In the genomic region with DNA sequence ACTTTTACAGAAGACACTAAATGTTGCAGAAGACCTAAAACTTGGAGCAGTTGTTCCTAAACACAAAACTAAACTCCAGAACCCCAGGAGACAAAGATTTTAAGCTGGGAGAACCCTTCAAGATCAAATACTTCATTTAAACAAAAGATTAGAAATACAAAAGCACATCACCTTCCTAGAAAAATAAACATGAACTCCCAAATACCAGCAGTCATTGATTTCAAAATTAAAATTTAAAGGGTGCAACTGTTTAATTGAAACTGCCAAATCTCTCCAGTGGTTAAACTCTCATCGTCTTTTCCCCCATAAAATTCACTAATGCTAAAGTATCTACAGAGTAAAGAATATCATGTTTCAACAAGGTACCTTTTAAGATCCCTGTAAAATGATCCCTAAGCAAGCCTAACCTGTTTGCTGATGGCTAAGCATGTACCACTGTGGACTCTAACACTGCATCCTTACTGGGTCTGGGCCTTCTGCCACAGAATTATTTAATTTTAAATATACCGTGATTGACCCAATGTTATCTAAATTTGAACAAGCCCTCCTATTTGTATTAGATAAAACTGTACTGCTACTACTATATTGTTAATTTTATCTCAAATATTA, we compare ENCODE assay signal across 25 cellular contexts. TPM values are rescaled to one million over a fixed set of nuclear protein-coding genes. Genes with fewer than 3 reads are reported as not detected.
DNase-seq lines count a peak whose midpoint lies in the region; ATAC-seq, FAIRE-seq and TF ChIP-seq lines count a peak whose summit lies in the region.
"Had no signal": no experiment of that assay in that cellular context is flagged by ENCODE, and none has a peak within 500 bp of the region (broad histone marks: within the 10 kb centered on the region; RNA-seq: fewer than 3 reads in every experiment).

No MANE protein-coding gene starts in this region.

- DNase-seq in NCI-H146 (lab: John Stamatoyannopoulos, UW) (peak; percentile 45), NCI-H146 treated with DMSO at 0.1 percent for 48 hours (lab: John Stamatoyannopoulos, UW; ENCODE audit: unreplicated experiment) (no peak), WTC11 (ENCODE audit: low spot score) (no peak), pancreas (no peak)
- DNase-seq in activated CD4-positive, alpha-beta T cell treated with anti-CD3 and anti-CD28 coated beads, Interleukin-2, amount 50 U/mL, for 1 hour, result no peak
- DNase-seq in activated CD4-positive, alpha-beta memory T cell treated with anti-CD3 and anti-CD28 coated beads for 36 hours, result no peak
- DNase-seq: activated B cell treated with CpG ODN at 0.5 μM for 24 hours; activated CD4-positive, alpha-beta memory T cell treated with anti-CD3 and anti-CD28 coated beads, Interleukin-2, amount 10 ng/mL, durations not matched to agents 7 days and 5 days; activated effector memory CD4-positive, alpha-beta T cell treated with Interleukin-2 at 50 U/mL for 16 hours; activated naive CD8-positive, alpha-beta T cell treated with anti-CD3 and anti-CD28 coated beads, Interleukin-2, amount 10 ng/mL, durations not matched to agents 7 days and 5 days; AML-193; DND-41; Kasumi-1; NCI-H1105; NCI-H2081 treated with DMSO at 0.1 percent for 48 hours; NCI-H774; SHP77 treated with DMSO at 0.1 percent for 48 hours; SW 1271; T1000; upper lobe of left lung had no signal

- peak overlapping the region; percentile 83; the same call in 1 of the 2 replicates for H3K27ac Mint-ChIP-seq in WTC11
- H3K27ac Mint-ChIP-seq in activated CD4-positive, alpha-beta memory T cell treated with anti-CD3 and anti-CD28 coated beads for 36 hours, result no peak overlapping the region
- H3K27ac Mint-ChIP-seq: activated B cell treated with CpG ODN at 0.5 μM for 24 hours; activated CD4-positive, alpha-beta memory T cell treated with anti-CD3 and anti-CD28 coated beads, Interleukin-2, amount 10 ng/mL, durations not matched to agents 7 days and 5 days; activated naive CD8-positive, alpha-beta T cell treated with anti-CD3 and anti-CD28 coated beads, Interleukin-2, amount 10 ng/mL, durations not matched to agents 7 days and 5 days had no signal

- WGBS in pancreas, 2 donors, result 25 to 29% methylated on average over 2 of the region's 2 CpGs

- no peak for TF ChIP-seq CTCF in WTC11 (IDR thresholded peaks at IDR 0.05)
- no peak for TF ChIP-seq CTCF in pancreas (IDR thresholded peaks at IDR 0.05)

- H3K4me3 Mint-ChIP-seq in WTC11, result no peak overlapping the region
- no peak overlapping the region for H3K4me3 Mint-ChIP-seq in activated CD4-positive, alpha-beta memory T cell treated with anti-CD3 and anti-CD28 coated beads for 36 hours
- H3K4me3 Mint-ChIP-seq: activated B cell treated with CpG ODN at 0.5 μM for 24 hours; activated CD4-positive, alpha-beta memory T cell treated with anti-CD3 and anti-CD28 coated beads, Interleukin-2, amount 10 ng/mL, durations not matched to agents 7 days and 5 days; activated naive CD8-positive, alpha-beta T cell treated with anti-CD3 and anti-CD28 coated beads, Interleukin-2, amount 10 ng/mL, durations not matched to agents 7 days and 5 days; central memory CD8-positive, alpha-beta T cell had no signal

- H3K4me1 ChIP-seq in pancreas, result peaks cover 5 to 60% (median 27%) of the 10 kb centered on the region in 3 donors

- intact Hi-C loops in pancreas (cut with DNase I), result no loop called here
- intact Hi-C loops in activated CD4-positive, alpha-beta memory T cell treated with anti-CD3 and anti-CD28 coated beads for 36 hours (cut with micrococcal nuclease), result no loop called here

- no peaks in the 10 kb centered on the region for H3K9me3 Mint-ChIP-seq in WTC11
- no peaks in the 10 kb centered on the region for H3K9me3 Mint-ChIP-seq in activated CD4-positive, alpha-beta memory T cell treated with anti-CD3 and anti-CD28 coated beads for 36 hours
- H3K9me3 Mint-ChIP-seq: activated CD4-positive, alpha-beta memory T cell treated with anti-CD3 and anti-CD28 coated beads, Interleukin-2, amount 10 ng/mL, durations not matched to agents 7 days and 5 days; activated naive CD8-positive, alpha-beta T cell treated with anti-CD3 and anti-CD28 coated beads, Interleukin-2, amount 10 ng/mL, durations not matched to agents 7 days and 5 days; central memory CD8-positive, alpha-beta T cell had no signal

- H3K4me1 Mint-ChIP-seq in WTC11, result peaks cover 59% of the 10 kb centered on the region
- H3K4me1 Mint-ChIP-seq in activated CD4-positive, alpha-beta memory T cell treated with anti-CD3 and anti-CD28 coated beads for 36 hours (ENCODE audit: low read depth), result no peaks in the 10 kb centered on the region
- H3K4me1 Mint-ChIP-seq: activated B cell treated with CpG ODN at 0.5 μM for 24 hours; activated CD4-positive, alpha-beta memory T cell treated with anti-CD3 and anti-CD28 coated beads, Interleukin-2, amount 10 ng/mL, durations not matched to agents 7 days and 5 days; activated naive CD8-positive, alpha-beta T cell treated with anti-CD3 and anti-CD28 coated beads, Interleukin-2, amount 10 ng/mL, durations not matched to agents 7 days and 5 days; central memory CD8-positive, alpha-beta T cell had no signal

- H3K36me3 Mint-ChIP-seq in WTC11, result no peaks in the 10 kb centered on the region
- no peaks in the 10 kb centered on the region for H3K36me3 Mint-ChIP-seq in activated CD4-positive, alpha-beta memory T cell treated with anti-CD3 and anti-CD28 coated beads for 36 hours
- H3K36me3 Mint-ChIP-seq: activated naive CD8-positive, alpha-beta T cell treated with anti-CD3 and anti-CD28 coated beads, Interleukin-2, amount 10 ng/mL, durations not matched to agents 7 days and 5 days had no signal

- no peak for FAIRE-seq in pancreas (lab: Jason Lieb, UNC)

- peak; percentile 60; the same call in 1 of the 2 replicates for ATAC-seq in WTC11
- ATAC-seq in pancreas, result peak in 3 of 4 donors; percentile 48 to 73 (median 69)
- ATAC-seq in HG02759 (IDR thresholded peaks at IDR 0.05; ENCODE audit: unreplicated experiment), result no peak

- no peak for TF ChIP-seq EP300 in Ishikawa (IDR thresholded peaks at IDR 0.05; ENCODE audit: borderline replicate concordance)

- POLR2A ChIA-PET in WTC11 (lab: Charles Lee), result no interaction called here
- POLR2A ChIA-PET in activated CD4-positive, alpha-beta memory T cell treated with anti-CD3 and anti-CD28 coated beads for 36 hours (lab: Charles Lee), result no interaction called here

- H3K36me3 ChIP-seq in pancreas, result no peaks in the 10 kb centered on the region
- H3K36me3 ChIP-seq: upper lobe of left lung had no signal

- no peaks in the 10 kb centered on the region for H3K27me3 ChIP-seq in pancreas
- H3K27me3 ChIP-seq: upper lobe of left lung had no signal

- H3K27me3 Mint-ChIP-seq in WTC11 (ENCODE audit: low read depth), result no peaks in the 10 kb centered on the region
- H3K27me3 Mint-ChIP-seq in activated CD4-positive, alpha-beta memory T cell treated with anti-CD3 and anti-CD28 coated beads for 36 hours, result no peaks in the 10 kb centered on the region

- H3K9me3 ChIP-seq in pancreas, result no peaks in the 10 kb centered on the region
- H3K9me3 ChIP-seq: upper lobe of left lung had no signal

- no peak for TF ChIP-seq RAD21 in Ishikawa (IDR thresholded peaks at IDR 0.05; ENCODE audit: low read depth)

- H3K4me3 ChIP-seq in pancreas, result no peak overlapping the region
- H3K4me3 ChIP-seq: lung, skin epidermis, upper lobe of left lung had no signal

- CTCF ChIA-PET in WTC11 (lab: Charles Lee), result interaction anchor here (1.9 to 2.3 kb wide), 2 partner anchors 46 to 69 kb away, joined by 4 to 11 read pairs; no protein-coding TSS in a partner anchor
- CTCF ChIA-PET in activated CD4-positive, alpha-beta memory T cell treated with anti-CD3 and anti-CD28 coated beads for 36 hours (lab: Charles Lee), result no interaction called here

- H3K27ac ChIP-seq in pancreas, result no peak overlapping the region
- H3K27ac ChIP-seq: upper lobe of left lung had no signal

TF ChIP-seq in Ishikawa, 13 proteins besides CTCF, POLR2A, EP300 and RAD21 (continues in another document):
- no peak for TF ChIP-seq YY1 (IDR thresholded peaks at IDR 0.05; ENCODE audit: low read depth)

TF ChIP-seq in WTC11, 78 proteins besides CTCF, POLR2A, EP300 and RAD21:
- TF ChIP-seq, protein P1, sequence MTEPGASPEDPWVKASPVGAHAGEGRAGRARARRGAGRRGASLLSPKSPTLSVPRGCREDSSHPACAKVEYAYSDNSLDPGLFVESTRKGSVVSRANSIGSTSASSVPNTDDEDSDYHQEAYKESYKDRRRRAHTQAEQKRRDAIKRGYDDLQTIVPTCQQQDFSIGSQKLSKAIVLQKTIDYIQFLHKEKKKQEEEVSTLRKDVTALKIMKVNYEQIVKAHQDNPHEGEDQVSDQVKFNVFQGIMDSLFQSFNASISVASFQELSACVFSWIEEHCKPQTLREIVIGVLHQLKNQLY (CRISPR knock-in tag; IDR thresholded peaks at IDR 0.05), result no peak
- TF ChIP-seq, protein P2, sequence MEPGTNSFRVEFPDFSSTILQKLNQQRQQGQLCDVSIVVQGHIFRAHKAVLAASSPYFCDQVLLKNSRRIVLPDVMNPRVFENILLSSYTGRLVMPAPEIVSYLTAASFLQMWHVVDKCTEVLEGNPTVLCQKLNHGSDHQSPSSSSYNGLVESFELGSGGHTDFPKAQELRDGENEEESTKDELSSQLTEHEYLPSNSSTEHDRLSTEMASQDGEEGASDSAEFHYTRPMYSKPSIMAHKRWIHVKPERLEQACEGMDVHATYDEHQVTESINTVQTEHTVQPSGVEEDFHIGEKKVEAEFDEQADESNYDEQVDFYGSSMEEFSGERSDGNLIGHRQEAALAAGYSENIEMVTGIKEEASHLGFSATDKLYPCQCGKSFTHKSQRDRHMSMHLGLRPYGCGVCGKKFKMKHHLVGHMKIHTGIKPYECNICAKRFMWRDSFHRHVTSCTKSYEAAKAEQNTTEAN (CRISPR knock-in tag; IDR thresholded peaks at IDR 0.05), result no peak
- TF ChIP-seq NR3C1 (CRISPR knock-in tag; conservative IDR thresholded peaks at IDR 0.05; ENCODE audit: low read depth), result no peak
- TF ChIP-seq HMGA2 (CRISPR knock-in tag; IDR thresholded peaks at IDR 0.05), result no peak
- TF ChIP-seq ZNF317 (CRISPR knock-in tag; IDR thresholded peaks at IDR 0.05; ENCODE audit: borderline replicate concordance, low read depth), result no peak
- no peak for TF ChIP-seq CBFB (CRISPR knock-in tag; IDR thresholded peaks at IDR 0.05; ENCODE audit: low read depth)

RNA-seq across cellular contexts. Expression of a gene that starts 53.7 kb away (rescaled TPM):
- total RNA-seq in WTC11 (2021), result 18.9 to 23.7 TPM (median 22.8 TPM) in 3 replicates
- 1 to 10 TPM; 3.3 to 7.1 (median 4.1) TPM for total RNA-seq in pancreas
- 10 to 100 TPM in 1 of 2 donors, 1 to 10 TPM in 1; 4.8 to 10.1 TPM for polyA plus RNA-seq in pancreas
- total RNA-seq in activated CD4-positive, alpha-beta memory T cell treated with anti-CD3 and anti-CD28 coated beads for 36 hours, result 10 to 100 TPM; 22.8 to 23.7 TPM

RNA-seq across cellular contexts. Expression of a gene that starts 55.9 kb away (rescaled TPM):
- total RNA-seq in WTC11 (2021), result 47.8 to 53.8 TPM (median 51.1 TPM) in 3 replicates
- 10 to 100 TPM; 44.4 to 73.0 (median 57.5) TPM for total RNA-seq in pancreas
- polyA plus RNA-seq in pancreas, result 10 to 100 TPM; 23.4 to 27.0 TPM
- under 1 TPM; 0.22 to 0.67 TPM for total RNA-seq in activated CD4-positive, alpha-beta memory T cell treated with anti-CD3 and anti-CD28 coated beads for 36 hours

Comparison
In these comparisons a context has a peak if more than half of its experiments do, and no peak if none do; other contexts are left out.
1. RNA of a gene that starts 55.9 kb away (total RNA-seq): 44.4 to 73.0 TPM in pancreas and 47.8 to 53.8 TPM in WTC11; 0.22 to 0.67 TPM in activated CD4-positive, alpha-beta memory T cell treated with anti-CD3 and anti-CD28 coated beads for 36 hours; every median in the first group is over 10 times any median in the second.